In genomic region chr19:20313894-20314293, GRCh38 we compare ENCODE assay signal across 14 cellular contexts.
A peak's percentile ranks its signal among the peaks of the same experiment; 100 is the strongest.
DNase-seq lines count a peak whose midpoint lies in the region; FAIRE-seq and TF ChIP-seq lines count a peak whose summit lies in the region.
"Had no signal": no experiment of that assay in that cellular context is flagged by ENCODE, and none has a peak within 500 bp of the region (broad histone marks: within the 10 kb centered on the region; RNA-seq: fewer than 3 reads in every experiment).

No MANE protein-coding gene starts in this region.

- H2BK20ac ChIP-seq in H1 (ENCODE audit: low read length), result peak overlapping the region; percentile 80; the same call in 1 of the 2 replicates

- no peak for TF ChIP-seq POLR2A in H1 (IDR thresholded peaks at IDR 0.05; ENCODE audit: control extremely low read depth in 1 of 2, low read depth in 2 of 2, low read length in 2 of 2)

- no peak overlapping the region for H2BK120ac ChIP-seq in H1 (replicated peaks; ENCODE audit: low read depth, low read length)

- H3K4me3 ChIP-seq in H1 (ENCODE audit: extremely low read depth in 1 of 4, insufficient read depth in 2 of 4, low read depth in 3 of 4, low read length in 4 of 4), result no peak overlapping the region
- H3K4me3 ChIP-seq: BLaER1 had no signal

- no peaks in the 10 kb centered on the region for H3K79me1 ChIP-seq in H1 (ENCODE audit: low read depth, low read length)

- no peak overlapping the region for H3K18ac ChIP-seq in H1 (ENCODE audit: extremely low read depth, low read length)

- peak overlapping the region; percentile 95 for H2AFZ ChIP-seq in H1 (ENCODE audit: low read length)

- no peak overlapping the region for H2BK15ac ChIP-seq in H1 (ENCODE audit: low read length)

- H3K36me3 ChIP-seq in H1 (ENCODE audit: control insufficient read depth in 2 of 4, insufficient read depth in 4 of 4, low read length in 3 of 4), result no peaks in the 10 kb centered on the region
- H3K36me3 ChIP-seq: BLaER1 had no signal

- no peaks in the 10 kb centered on the region for H3K79me2 ChIP-seq in H1 (ENCODE audit: control insufficient read depth in 1 of 2, insufficient read depth in 2 of 2, low read length in 2 of 2)

- peak; percentile 45 for FAIRE-seq in H1 (lab: Jason Lieb, UNC)
- FAIRE-seq: H54 had no signal

- peak overlapping the region; percentile 65; the same call in 1 of the 2 replicates for H3K27ac ChIP-seq in 22Rv1
- H3K27ac ChIP-seq in H1 (ENCODE audit: low read depth, low read length), result no peak overlapping the region
- H3K27ac ChIP-seq: BLaER1 had no signal

- no peaks in the 10 kb centered on the region for H3K9me3 ChIP-seq in H1 (ENCODE audit: insufficient read depth in 2 of 2, low read depth in 1 of 2, low read length in 1 of 2)

- H2BK12ac ChIP-seq in H1 (ENCODE audit: low read depth, low read length), result no peak overlapping the region

- no peaks in the 10 kb centered on the region for H3K27me3 ChIP-seq in H1 (replicated peaks in 1 of 4; ENCODE audit: control insufficient read depth in 3 of 4, extremely low read depth in 1 of 4, insufficient read depth in 3 of 4, low read length in 3 of 4)
- H3K27me3 ChIP-seq: BLaER1 had no signal

- no peak for TF ChIP-seq EP300 in H1 (IDR thresholded peaks at IDR 0.05; ENCODE audit: borderline replicate concordance in 1 of 2, low read depth in 2 of 2, low read length in 2 of 2)

- intact Hi-C loops in head of caudate nucleus (cut with DNase I), result no loop called here

- POLR2A ChIA-PET in H1 (lab: Charles Lee; ENCODE audit: partially characterized antibody), result interaction anchor here (0.6 to 0.9 kb wide), 2 partner anchors 112 to 331 kb away, joined by 3 to 5 read pairs; no protein-coding TSS in a partner anchor

- DNase-seq in NCI-H146 (lab: John Stamatoyannopoulos, UW) (peak; percentile 42), NCI-H146 treated with DMSO at 0.1 percent for 48 hours (lab: John Stamatoyannopoulos, UW; ENCODE audit: unreplicated experiment) (no peak), NCI-H774 (lab: John Stamatoyannopoulos, UW) (peak; percentile 21), H1 (ENCODE audit: low read depth in 1 of 2, low spot score in 2 of 2) (no peak), NCI-H2196 (lab: John Stamatoyannopoulos, UW; ENCODE audit: unreplicated experiment) (no peak), iPS-NIHi7 (ENCODE audit: extremely low spot score) (no peak), head of caudate nucleus (no peak)
- DNase-seq: 8988T; AML-193; CD4-positive, CD25-positive, alpha-beta regulatory T cell; DMS 273 treated with DMSO at 0.1 percent for 48 hours had no signal

- no peak overlapping the region for H3K4ac ChIP-seq in H1 (replicated peaks; ENCODE audit: insufficient read length, low read depth, low read length)

- H3K23ac ChIP-seq in H1 (ENCODE audit: insufficient read length), result no peak overlapping the region

- no peaks in the 10 kb centered on the region for H4K20me1 ChIP-seq in H1 (replicated peaks in 1 of 2; ENCODE audit: control insufficient read depth in 1 of 2, insufficient read depth in 2 of 2, low read length in 2 of 2)
- H4K20me1 ChIP-seq: BLaER1 had no signal

- H2BK5ac ChIP-seq in H1 (ENCODE audit: low read depth, low read length), result no peak overlapping the region

- TF ChIP-seq RAD21 in H1 (IDR thresholded peaks at IDR 0.05 in 1 of 2, conservative IDR thresholded peaks at IDR 0.05 in 1 of 2; ENCODE audit: low read depth in 2 of 2, low read length in 2 of 2), result no peak

- H3K14ac ChIP-seq in H1 (ENCODE audit: insufficient read length), result no peak overlapping the region

- no peak overlapping the region for H4K91ac ChIP-seq in H1 (replicated peaks; ENCODE audit: insufficient read length, low read length)

- TF ChIP-seq CTCF in 22Rv1 (IDR thresholded peaks at IDR 0.05) (no peak), H1 (IDR thresholded peaks at IDR 0.05; ENCODE audit: control extremely low read depth in 1 of 3, insufficient read depth in 1 of 3, low read depth in 1 of 3, low read length in 3 of 3) (no peak)

- H4K8ac ChIP-seq in H1 (ENCODE audit: extremely low read depth, insufficient read depth, low read length), result no peak overlapping the region

- 96% methylated on average over 5 of the region's 5 CpGs; no CpG with 5 or more reads in 1 of the 2 experiments for WGBS in H1 (ENCODE audit: extremely low coverage in 1 of 2, insufficient coverage in 1 of 2, insufficient read length in 1 of 2, insufficient replicate concordance in 2 of 2, low coverage in 1 of 2, low lambda C conversion rate in 2 of 2, missing lambda C conversion rate in 1 of 2), 2 experiments

- H3K9ac ChIP-seq in H1 (replicated peaks in 1 of 4; ENCODE audit: extremely low read depth in 1 of 4, low read depth in 3 of 4, low read length in 3 of 4), result no peak overlapping the region
- H3K9ac ChIP-seq: BLaER1 had no signal

- H4K5ac ChIP-seq in H1 (ENCODE audit: insufficient read length, low read depth, low read length), result no peak overlapping the region

- H2AK5ac ChIP-seq in H1 (ENCODE audit: low read depth, low read length), result no peak overlapping the region

- H3K23me2 ChIP-seq in H1 (ENCODE audit: low read depth, low read length), result no peaks in the 10 kb centered on the region

- H3K4me1 ChIP-seq in H1 (replicated peaks in 1 of 4; ENCODE audit: control insufficient read depth in 3 of 4, insufficient read depth in 4 of 4, low read length in 3 of 4), result no peaks in the 10 kb centered on the region
- H3K4me1 ChIP-seq: BLaER1 had no signal

- H3K56ac ChIP-seq in H1 (replicated peaks; ENCODE audit: insufficient read length, low read depth, low read length), result no peak overlapping the region

- H3K4me2 ChIP-seq in H1 (ENCODE audit: insufficient read depth in 1 of 2, low read depth in 2 of 2, low read length in 2 of 2), result no peak overlapping the region
- H3K4me2 ChIP-seq: BLaER1 had no signal

- CTCF ChIA-PET in H1 (lab: Charles Lee; ENCODE audit: partially characterized antibody), result interaction anchor here (0.7 to 1.7 kb wide), 5 partner anchors 10 to 82 kb away, joined by 3 to 6 read pairs (median 6); no protein-coding TSS in a partner anchor

TF ChIP-seq in H1, 55 proteins besides CTCF, POLR2A, EP300 and RAD21 (continues in another document):
- TF ChIP-seq KDM1A (IDR thresholded peaks at IDR 0.05; ENCODE audit: borderline replicate concordance, low read length) (no peak), POLR2AphosphoS5 (IDR thresholded peaks at IDR 0.05; ENCODE audit: low read depth, low read length) (no peak), SIX5 (IDR thresholded peaks at IDR 0.05; ENCODE audit: low read depth, low read length) (no peak), TEAD4 (IDR thresholded peaks at IDR 0.05; ENCODE audit: low read depth, low read length) (no peak), TCF12 (IDR thresholded peaks at IDR 0.05; ENCODE audit: low read depth, low read length) (no peak), SP2 (IDR thresholded peaks at IDR 0.05; ENCODE audit: low read length) (no peak), FOSL1 (IDR thresholded peaks at IDR 0.05; ENCODE audit: insufficient read depth, low read depth, low read length) (no peak), HDAC2 (IDR thresholded peaks at IDR 0.05; ENCODE audit: borderline replicate concordance in 1 of 2, low read depth in 2 of 2, low read length in 2 of 2) (no peak), ATF2 (IDR thresholded peaks at IDR 0.05; ENCODE audit: low read length) (no peak), ZNF274 (IDR thresholded peaks at IDR 0.05; ENCODE audit: borderline replicate concordance, extremely low read depth, low read length) (no peak), EGR1 (IDR thresholded peaks at IDR 0.05; ENCODE audit: borderline replicate concordance, low read depth, low read length) (no peak), EZH2 (IDR thresholded peaks at IDR 0.05; ENCODE audit: low read depth, low read length, severe bottlenecking) (no peak), YY1 (IDR thresholded peaks at IDR 0.05; ENCODE audit: low read depth, low read length) (no peak), CHD1 (IDR thresholded peaks at IDR 0.05; ENCODE audit: low read depth, low read length) (no peak), TAF7 (optimal IDR thresholded peaks at IDR 0.05; ENCODE audit: borderline replicate concordance, low read depth, low read length) (no peak), SP1 (IDR thresholded peaks at IDR 0.05; ENCODE audit: low read depth, low read length) (no peak), CBX5 (IDR thresholded peaks at IDR 0.05; ENCODE audit: low read depth, low read length) (no peak), HDAC6 (IDR thresholded peaks at IDR 0.05; ENCODE audit: low read depth, low read length) (no peak), CHD2 (IDR thresholded peaks at IDR 0.05; ENCODE audit: low read length) (no peak)

Comparison
In these comparisons a context has a peak if more than half of its experiments do, and no peak if none do; other contexts are left out.
1. DNase-seq: peak in NCI-H146 (single experiment) and NCI-H774 (single experiment); none in NCI-H146 treated with DMSO at 0.1 percent for 48 hours (single experiment), H1 (0 of 2), NCI-H2196 (single experiment), iPS-NIHi7 (single experiment) and head of caudate nucleus (0 of 42).